In the genomic region with DNA sequence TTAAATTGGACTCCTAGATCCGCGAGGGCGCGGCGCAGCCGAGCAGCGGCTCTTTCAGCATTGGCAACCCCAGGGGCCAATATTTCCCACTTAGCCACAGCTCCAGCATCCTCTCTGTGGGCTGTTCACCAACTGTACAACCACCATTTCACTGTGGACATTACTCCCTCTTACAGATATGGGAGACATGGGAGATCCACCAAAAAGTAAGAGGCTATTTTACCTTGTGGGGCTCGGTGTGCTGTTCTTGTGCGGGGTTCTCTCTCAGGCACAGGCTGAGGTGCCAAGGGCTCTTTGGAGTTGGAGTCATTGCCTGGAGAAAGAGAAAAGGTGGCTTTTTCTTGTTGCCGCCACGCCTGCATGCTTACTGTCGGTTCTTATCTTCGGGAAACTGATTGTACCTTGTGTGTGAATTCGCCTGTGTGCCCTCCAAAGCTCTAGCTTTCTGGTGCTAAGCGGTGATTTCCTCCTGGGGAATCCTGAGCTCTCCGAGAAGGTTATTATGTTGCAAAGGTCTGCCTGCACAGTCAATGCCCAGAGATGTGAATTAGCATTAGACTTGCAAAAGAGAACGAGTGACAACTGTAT, we compare ENCODE assay signal across 8 cellular contexts. TPM values are rescaled to one million over a fixed set of nuclear protein-coding genes. Genes with fewer than 3 reads are reported as not detected.
DNase-seq lines count a peak whose midpoint lies in the region; TF ChIP-seq lines count a peak whose summit lies in the region.
"Had no signal": no experiment of that assay in that cellular context is flagged by ENCODE, and none has a peak within 500 bp of the region (broad histone marks: within the 10 kb centered on the region; RNA-seq: fewer than 3 reads in every experiment).

No MANE protein-coding gene starts in this region.

- peaks cover 7% of the 10 kb centered on the region; the same call in 1 of the 2 replicates for H3K4me1 ChIP-seq in SJSA1 (replicated peaks)

- DNase-seq in HFF-Myc (ENCODE audit: extremely low read depth, low read depth) (no peak), SJSA1 (ENCODE audit: low read depth in 1 of 2, low spot score in 2 of 2) (no peak), foreskin fibroblast (peak in 1 of 2 donors; percentile 62), NCI-H2081 treated with DMSO at 0.1 percent for 48 hours (lab: John Stamatoyannopoulos, UW) (no peak), midbrain (lab: John Stamatoyannopoulos, UW) (no peak), GM10266 (ENCODE audit: extremely low spot score) (no peak)
- DNase-seq: cerebellar nuclear complex had no signal

- H3K27me3 ChIP-seq in SJSA1 (replicated peaks) = peaks cover 44% of the 10 kb centered on the region

- no peaks in the 10 kb centered on the region for H3K9me3 ChIP-seq in SJSA1 (replicated peaks)

- H3K36me3 ChIP-seq in SJSA1 = no peaks in the 10 kb centered on the region

- TF ChIP-seq CTCF in HFF-Myc (IDR thresholded peaks at IDR 0.05; ENCODE audit: low read depth, low read length, missing control alignments) (no peak), foreskin fibroblast (IDR thresholded peaks at IDR 0.05; ENCODE audit: low read depth, low read length) (no peak), GM10266 (IDR thresholded peaks at IDR 0.05; ENCODE audit: control insufficient read depth, insufficient read depth, low read depth, missing control alignments) (no peak)

- H3K27ac ChIP-seq in SJSA1 = no peak overlapping the region
- peak overlapping the region in 1 of 21 experiments; percentile 11 for H3K27ac ChIP-seq in skin epidermis

- H3K4me3 ChIP-seq in HFF-Myc (replicated peaks; ENCODE audit: low read depth, low read length) = peak overlapping the region; percentile 75
- H3K4me3 ChIP-seq in SJSA1 = peak overlapping the region; percentile 44
- H3K4me3 ChIP-seq in foreskin fibroblast (ENCODE audit: low read depth in 1 of 2, low read length in 2 of 2) = peak overlapping the region; percentile 58 to 92
- peak overlapping the region in 5 of 7 experiments; percentile 5 to 48 (median 32) for H3K4me3 ChIP-seq in skin epidermis

RNA-seq across cellular contexts. Expression of a gene that starts 0.3 kb away (rescaled TPM):
- 0.71 TPM in 1 of 2 replicates, not detected in the other for total RNA-seq in SJSA1 (2014; rRNA removed; shearing (Covaris generic))
